23 cellular contexts compared by ENCODE assay signal in genomic region chr10:68218786-68219185, GRCh38. TPM values are rescaled to one million over a fixed set of nuclear protein-coding genes. Genes with fewer than 3 reads are reported as not detected.
"Had no signal": no experiment of that assay in that cellular context is flagged by ENCODE, and none has a peak within 500 bp of the region (broad histone marks: within the 10 kb centered on the region; RNA-seq: fewer than 3 reads in every experiment).

No MANE protein-coding gene starts in this region.

- DNase-seq: activated CD4-positive, alpha-beta memory T cell treated with anti-CD3 and anti-CD28 coated beads for 36 hours; activated CD4-positive, alpha-beta T cell treated with anti-CD3 and anti-CD28 coated beads, Interleukin-2, amount 10 ng/mL, durations not matched to agents 7 days and 5 days; activated CD4-positive, CD25-positive, alpha-beta regulatory T cell; activated CD8-positive, alpha-beta memory T cell treated with anti-CD3 and anti-CD28 coated beads for 24 hours; activated effector memory CD4-positive, alpha-beta T cell treated with anti-CD3 and anti-CD28 coated beads, Interleukin-2, amount 50 U/mL, for 16 hours; activated naive CD4-positive, alpha-beta T cell treated with Interleukin-2 at 50 U/mL for 16 hours; activated naive CD8-positive, alpha-beta T cell treated with anti-CD3 and anti-CD28 coated beads, Interleukin-2, amount 50 U/mL, for 24 hours; activated T-cell treated with anti-CD3 and anti-CD28 coated beads, Interleukin-2, amount 50 U/mL, for 4 hours; amniotic stem cell; Kasumi-1; KBM-7; NCI-H1105 treated with DMSO at 0.1 percent for 48 hours; NCI-H1436 treated with DMSO at 0.1 percent for 48 hours; NCI-H187; NCI-H2081; NCI-H446; NCI-H524; SHP77 treated with DMSO at 0.1 percent for 48 hours; T-helper 17 cell; T-helper 9 cell had no signal

- ATAC-seq: activated naive CD4-positive, alpha-beta T cell treated with anti-CD3 and anti-CD28 coated beads, Interleukin-2, amount 50 U/mL, for 72 hours; activated naive CD8-positive, alpha-beta T cell treated with anti-CD3 and anti-CD28 coated beads, Interleukin-2, amount 50 U/mL, for 24 hours; activated T-cell treated with anti-CD3 and anti-CD28 coated beads, Interleukin-2, amount 50 U/mL, for 4 hours; T-helper 17 cell had no signal

RNA-seq across cellular contexts. Expression of gene ATOH7, which starts 13.1 kb away (rescaled TPM):
- total RNA-seq: activated CD4-positive, alpha-beta memory T cell treated with anti-CD3 and anti-CD28 coated beads for 36 hours; activated CD4-positive, alpha-beta T cell treated with anti-CD3 and anti-CD28 coated beads, Interleukin-2, amount 10 ng/mL, durations not matched to agents 7 days and 5 days; activated naive CD4-positive, alpha-beta T cell treated with anti-CD3 and anti-CD28 coated beads, Interleukin-2, amount 50 U/mL, for 72 hours; activated T-cell treated with anti-CD3 and anti-CD28 coated beads, Interleukin-2, amount 50 U/mL, for 4 hours; astrocyte; MCF 10A; T-helper 17 cell had no signal
